In the genomic region with DNA sequence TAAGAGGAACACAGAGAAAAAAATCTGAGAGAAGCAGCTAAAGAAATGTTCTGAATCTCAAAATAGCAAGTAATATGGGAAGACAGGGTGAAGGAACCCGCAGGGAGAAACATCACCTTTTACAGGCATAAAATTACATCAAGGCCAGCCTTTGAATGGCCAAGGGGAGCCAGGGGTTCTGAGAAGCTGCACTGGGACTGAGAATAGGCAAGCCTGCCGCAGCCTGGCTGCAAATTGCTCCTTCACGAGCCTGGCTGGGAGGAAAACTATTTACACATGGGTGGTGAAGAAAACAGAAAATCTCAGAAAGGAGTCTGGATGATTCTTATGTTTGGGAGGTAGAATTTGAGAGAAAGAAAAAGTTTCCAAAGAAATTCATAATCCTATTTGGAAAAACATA, we compare ENCODE assay signal across 21 cellular contexts.
"Had no signal": no experiment of that assay in that cellular context is flagged by ENCODE, and none has a peak within 500 bp of the region (broad histone marks: within the 10 kb centered on the region; RNA-seq: fewer than 3 reads in every experiment).

No MANE protein-coding gene starts in this region.

- H3K9ac ChIP-seq: neural progenitor cell had no signal

- H3K9me3 ChIP-seq: colonic mucosa, ovary, stomach, thoracic aorta had no signal

- H3K4me1 ChIP-seq: colonic mucosa, foreskin keratinocyte, stomach had no signal

- H3K4me1 Mint-ChIP-seq: natural killer cell had no signal

- FAIRE-seq: endothelial cell of umbilical vein, small intestine had no signal

- H3K9me3 Mint-ChIP-seq: mesothelial cell of epicardium, natural killer cell, neural progenitor cell had no signal

- H3K4me3 Mint-ChIP-seq: mesothelial cell of epicardium, natural killer cell, neural progenitor cell had no signal

- H3K4me3 ChIP-seq: colonic mucosa, hepatocyte, neural progenitor cell, ovary, stomach, thoracic aorta had no signal

- H3K36me3 Mint-ChIP-seq: mesothelial cell of epicardium, natural killer cell, neural progenitor cell had no signal

- H3K27me3 ChIP-seq: colonic mucosa, hepatocyte, neural progenitor cell, ovary had no signal

- H3K4me2 ChIP-seq: hepatocyte, neural progenitor cell had no signal

- DNase-seq: colonic mucosa; dermis blood vessel endothelial cell; erythroblast; foreskin keratinocyte; left colon; mammary epithelial cell; natural killer cell; nucleus accumbens; ovary; right cardiac atrium; small intestine; stimulated activated CD4-positive, alpha-beta T cell treated with anti-CD3 and anti-CD28 coated beads, Interleukin-12 subunit alpha, Interleukin-12 subunit beta, amount 100 ng/mL, for 4 hours; stimulated activated naive CD4-positive, alpha-beta T cell; stomach; substantia nigra; trophoblast cell had no signal

- H3K79me2 ChIP-seq: hepatocyte had no signal

- ATAC-seq: foreskin keratinocyte, left colon, natural killer cell, right cardiac atrium had no signal

- H3K36me3 ChIP-seq: colonic mucosa, neural progenitor cell, ovary, stomach, thoracic aorta had no signal

- H3K27ac Mint-ChIP-seq: mesothelial cell of epicardium, natural killer cell, neural progenitor cell had no signal

- H3K27ac ChIP-seq: colonic mucosa, foreskin keratinocyte, neural progenitor cell, ovary, stomach, thoracic aorta had no signal

- H2AFZ ChIP-seq: hepatocyte had no signal
